10 cellular contexts compared by ENCODE assay signal in the genomic region with DNA sequence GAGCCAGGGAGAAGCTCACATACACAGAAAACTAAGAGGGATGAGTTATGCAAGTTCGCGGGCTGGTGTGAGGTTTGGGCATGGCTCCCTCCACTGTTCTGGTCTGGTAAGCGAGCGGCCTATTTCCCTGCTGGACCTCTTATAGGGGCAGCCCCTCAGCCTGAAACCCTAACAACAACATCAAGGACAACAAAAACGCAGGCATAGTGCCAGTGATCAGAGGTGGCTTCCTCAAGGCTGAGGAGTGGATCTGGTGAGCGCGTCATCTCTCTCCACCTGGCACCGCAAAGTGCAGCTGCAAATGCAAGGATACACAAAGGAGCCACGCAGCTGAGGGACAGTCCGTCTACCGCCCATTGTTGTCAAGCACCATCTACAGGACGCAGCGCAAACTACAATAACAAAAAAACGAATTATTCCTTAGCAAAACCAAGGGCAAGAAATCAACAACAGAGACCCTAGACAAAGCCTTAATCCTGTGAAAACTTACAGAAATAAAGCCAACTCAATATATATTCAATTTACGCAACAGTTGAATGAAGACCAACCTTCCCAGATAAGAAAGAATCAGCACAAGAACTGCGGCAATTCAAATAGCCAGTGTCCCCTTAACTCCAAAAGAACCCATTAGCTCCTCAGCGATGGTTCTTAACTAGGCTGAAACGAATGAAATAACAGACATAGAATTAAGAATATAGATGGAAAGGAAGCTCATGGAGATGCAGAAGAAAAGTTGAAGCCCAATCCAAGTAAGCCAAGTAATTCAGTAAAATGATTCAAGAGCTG. TPM values are rescaled to one million over a fixed set of nuclear protein-coding genes. Genes with fewer than 3 reads are reported as not detected.
DNase-seq lines count a peak whose midpoint lies in the region; ATAC-seq and TF ChIP-seq lines count a peak whose summit lies in the region.
"Had no signal": no experiment of that assay in that cellular context is flagged by ENCODE, and none has a peak within 500 bp of the region (broad histone marks: within the 10 kb centered on the region; RNA-seq: fewer than 3 reads in every experiment).

No MANE protein-coding gene starts in this region.

- ATAC-seq in GM23338 = peak; percentile 98

- H3K36me3 ChIP-seq in GM23338 (ENCODE audit: insufficient read depth) = no peaks in the 10 kb centered on the region

- H3K9me2 ChIP-seq in GM23338 (ENCODE audit: insufficient read depth) = peaks cover 7% of the 10 kb centered on the region; the same call in 1 of the 2 replicates

- peak overlapping the region; percentile 56; the same call in 2 of the 3 replicates for H3K4me3 Mint-ChIP-seq in GM23338
- no peak overlapping the region for H3K4me3 Mint-ChIP-seq in glutamatergic neuron (ENCODE audit: unreplicated experiment)
- no peak overlapping the region for H3K4me3 Mint-ChIP-seq in activated CD4-positive, alpha-beta memory T cell treated with anti-CD3 and anti-CD28 coated beads, Interleukin-2, amount 10 ng/mL, durations not matched to agents 7 days and 5 days

- no peaks in the 10 kb centered on the region for H3K79me2 ChIP-seq in GM23338 (replicated peaks; ENCODE audit: insufficient read depth)

- H3K4me1 Mint-ChIP-seq in GM23338 (peaks cover 6% of the 10 kb centered on the region; the same call in 2 of the 3 replicates), glutamatergic neuron (ENCODE audit: low read depth, unreplicated experiment) (peaks cover 4% of the 10 kb centered on the region)
- no peaks in the 10 kb centered on the region for H3K4me1 Mint-ChIP-seq in activated CD4-positive, alpha-beta memory T cell treated with anti-CD3 and anti-CD28 coated beads, Interleukin-2, amount 10 ng/mL, durations not matched to agents 7 days and 5 days

- H3K27me3 ChIP-seq in GM23338 (ENCODE audit: insufficient read depth) = no peaks in the 10 kb centered on the region

- DNase-seq in GM23338 (ENCODE audit: low spot score) (peak; percentile 90), NCI-H526 (lab: John Stamatoyannopoulos, UW) (peak; percentile 44 to 80), glutamatergic neuron (peak; percentile 66), epidermal melanocyte (ENCODE audit: insufficient read length, low spot score) (no peak), kidney glomerular epithelial cell (lab: John Stamatoyannopoulos, UW) (no peak)
- no peak for DNase-seq in activated CD4-positive, alpha-beta memory T cell treated with anti-CD3 and anti-CD28 coated beads, Interleukin-2, amount 10 ng/mL, durations not matched to agents 7 days and 5 days
- DNase-seq in stimulated activated CD8-positive, alpha-beta memory T cell treated with anti-CD3 and anti-CD28 coated beads, Interleukin-4, amount 100 ng/mL, for 48 hours = no peak

- H2AFZ ChIP-seq in GM23338 = peak overlapping the region; percentile 96

- no peaks in the 10 kb centered on the region for H3K36me3 Mint-ChIP-seq in GM23338 (ENCODE audit: low read depth)
- H3K36me3 Mint-ChIP-seq in glutamatergic neuron (ENCODE audit: unreplicated experiment) = no peaks in the 10 kb centered on the region
- H3K36me3 Mint-ChIP-seq in activated CD4-positive, alpha-beta memory T cell treated with anti-CD3 and anti-CD28 coated beads, Interleukin-2, amount 10 ng/mL, durations not matched to agents 7 days and 5 days (ENCODE audit: low read depth) = no peaks in the 10 kb centered on the region

- CTCF ChIA-PET in activated CD4-positive, alpha-beta memory T cell treated with anti-CD3 and anti-CD28 coated beads, Interleukin-2, amount 10 ng/mL, durations not matched to agents 7 days and 5 days (lab: Charles Lee) = no interaction called here

- H4K20me1 ChIP-seq in GM23338 (replicated peaks; ENCODE audit: insufficient read depth) = no peaks in the 10 kb centered on the region

- peak overlapping the region; percentile 73; the same call in 1 of the 2 replicates for H3K27ac Mint-ChIP-seq in GM23338
- H3K27ac Mint-ChIP-seq in glutamatergic neuron (ENCODE audit: unreplicated experiment) = peak overlapping the region; percentile 93
- H3K27ac Mint-ChIP-seq in activated CD4-positive, alpha-beta memory T cell treated with anti-CD3 and anti-CD28 coated beads, Interleukin-2, amount 10 ng/mL, durations not matched to agents 7 days and 5 days = no peak overlapping the region

- H3K4me1 ChIP-seq in GM23338 (ENCODE audit: insufficient read depth) = 0 out of 2 replicates have a peak, but pooled peaks cover 3% of the 10 kb centered on the region

- H3K4me2 ChIP-seq in GM23338 = peak overlapping the region; percentile 28

- TF ChIP-seq CTCF in C4-2B (conservative IDR thresholded peaks at IDR 0.05) (peak; percentile 66), GM23338 (conservative IDR thresholded peaks at IDR 0.05; ENCODE audit: low read depth in 2 of 2) (peak; percentile 74 to 82), glutamatergic neuron (IDR thresholded peaks at IDR 0.05; ENCODE audit: partially characterized antibody, unreplicated experiment) (peak; percentile 61)

- no peaks in the 10 kb centered on the region for H3F3A ChIP-seq in GM23338 (replicated peaks; ENCODE audit: low read depth)

- H3K27me3 Mint-ChIP-seq in GM23338 (ENCODE audit: insufficient read depth, low read depth, poor library complexity) (peaks cover 4% of the 10 kb centered on the region), glutamatergic neuron (ENCODE audit: unreplicated experiment) (no peaks in the 10 kb centered on the region)
- H3K27me3 Mint-ChIP-seq in activated CD4-positive, alpha-beta memory T cell treated with anti-CD3 and anti-CD28 coated beads, Interleukin-2, amount 10 ng/mL, durations not matched to agents 7 days and 5 days = no peaks in the 10 kb centered on the region

- POLR2A ChIA-PET in activated CD4-positive, alpha-beta memory T cell treated with anti-CD3 and anti-CD28 coated beads, Interleukin-2, amount 10 ng/mL, durations not matched to agents 7 days and 5 days (lab: Charles Lee) = no interaction called here

- peak overlapping the region; percentile 30 for H3K4me3 ChIP-seq in GM23338

- H3K9me3 Mint-ChIP-seq in GM23338 (no peaks in the 10 kb centered on the region), glutamatergic neuron (ENCODE audit: unreplicated experiment) (no peaks in the 10 kb centered on the region)
- peaks cover 3% of the 10 kb centered on the region for H3K9me3 Mint-ChIP-seq in activated CD4-positive, alpha-beta memory T cell treated with anti-CD3 and anti-CD28 coated beads, Interleukin-2, amount 10 ng/mL, durations not matched to agents 7 days and 5 days

- H3K27ac ChIP-seq in C4-2B (no peak overlapping the region), GM23338 (ENCODE audit: low read depth) (no peak overlapping the region)

TF ChIP-seq in GM23338, 12 proteins besides CTCF, POLR2A, EP300 and RAD21 (continues in another document):
- TF ChIP-seq NANOG (IDR thresholded peaks at IDR 0.05; ENCODE audit: borderline replicate concordance) (no peak), POLR2AphosphoS5 (IDR thresholded peaks at IDR 0.05; ENCODE audit: low read depth) (no peak), ETS1 (IDR thresholded peaks at IDR 0.05) (no peak), EZH2phosphoT487 (IDR thresholded peaks at IDR 0.05; ENCODE audit: unreplicated experiment) (no peak), JUNB (IDR thresholded peaks at IDR 0.05; ENCODE audit: unreplicated experiment) (no peak), STAT1 (IDR thresholded peaks at IDR 0.05; ENCODE audit: unreplicated experiment) (no peak), CREB1 (CRISPR knock-in tag; IDR thresholded peaks at IDR 0.05; ENCODE audit: low read depth) (peak; percentile 46; the same call in 1 of the 2 replicates), EZH2 (IDR thresholded peaks at IDR 0.05; ENCODE audit: low read depth, unreplicated experiment) (no peak), REST (IDR thresholded peaks at IDR 0.05; ENCODE audit: unreplicated experiment) (no peak), ZNF114 (CRISPR knock-in tag; IDR thresholded peaks at IDR 0.05) (no peak)

RNA-seq across cellular contexts. Expression of gene DEFB110, which starts 9.2 kb away (rescaled TPM):
- not detected in 2 replicates for total RNA-seq in GM23338 (2014; rRNA removed; shearing (Covaris generic))
- not detected in 2 replicates for polyA plus RNA-seq in GM23338 (2016; fragmentation: Nextera tagmentation; extraction: Ambion mirVana)
- not detected for total RNA-seq in glutamatergic neuron (ENCODE audit: unreplicated experiment)
- not detected for total RNA-seq in activated CD4-positive, alpha-beta memory T cell treated with anti-CD3 and anti-CD28 coated beads, Interleukin-2, amount 10 ng/mL, durations not matched to agents 7 days and 5 days
- total RNA-seq: lung microvascular endothelial cell, temporal lobe had no signal

RNA-seq across cellular contexts. Expression of gene DEFB112, which starts 18.8 kb away (rescaled TPM):
- total RNA-seq in GM23338 (2014; rRNA removed; shearing (Covaris generic)) = not detected in 2 replicates
- polyA plus RNA-seq in GM23338 (2016; fragmentation: Nextera tagmentation; extraction: Ambion mirVana) = not detected in 2 replicates
- total RNA-seq in glutamatergic neuron (ENCODE audit: unreplicated experiment) = not detected
- not detected for total RNA-seq in activated CD4-positive, alpha-beta memory T cell treated with anti-CD3 and anti-CD28 coated beads, Interleukin-2, amount 10 ng/mL, durations not matched to agents 7 days and 5 days
- total RNA-seq: lung microvascular endothelial cell, temporal lobe had no signal

Comparison
In these comparisons a context has a peak if more than half of its experiments do, and no peak if none do; other contexts are left out.
1. DNase-seq: peak in GM23338 (single experiment), NCI-H526 (2 of 2) and glutamatergic neuron (single experiment); none in epidermal melanocyte (single experiment), kidney glomerular epithelial cell (single experiment), activated CD4-positive, alpha-beta memory T cell treated with anti-CD3 and anti-CD28 coated beads, Interleukin-2, amount 10 ng/mL, durations not matched to agents 7 days and 5 days (single experiment) and stimulated activated CD8-positive, alpha-beta memory T cell treated with anti-CD3 and anti-CD28 coated beads, Interleukin-4, amount 100 ng/mL, for 48 hours (single experiment).
2. Peak in every context shown above with its lines, with median percentiles within 50 percentile points of each other: CTCF ChIP-seq.